In genomic region chr12:45121224-45121623, GRCh38 we compare ENCODE assay signal across 24 cellular contexts.
A peak's percentile ranks its signal among the peaks of the same experiment; 100 is the strongest.
DNase-seq lines count a peak whose midpoint lies in the region; ATAC-seq, FAIRE-seq and TF ChIP-seq lines count a peak whose summit lies in the region.
"Had no signal": no experiment of that assay in that cellular context is flagged by ENCODE, and none has a peak within 500 bp of the region (broad histone marks: within the 10 kb centered on the region; RNA-seq: fewer than 3 reads in every experiment).

No MANE protein-coding gene starts in this region.

- H3K36me3 ChIP-seq in GM12878 (ENCODE audit: control insufficient read depth in 2 of 2, insufficient read depth in 2 of 2, low read length in 1 of 2): no peaks in the 10 kb centered on the region
- H3K36me3 ChIP-seq: gastroesophageal sphincter, neutrophil, thyroid gland had no signal

- CTCF ChIA-PET in GM12878 (lab: Yijun Ruan, JAX): interaction anchor here (1.1 kb wide), 1 partner anchor 10 kb away, joined by 4 read pairs; no protein-coding TSS in a partner anchor

- H2AFZ ChIP-seq in GM12878 (ENCODE audit: control insufficient read depth, low read depth, low read length): no peak overlapping the region; the same call in 1 of the 2 replicates

- H3K27ac ChIP-seq in GM12878 (ENCODE audit: control insufficient read depth, insufficient read depth): no peak overlapping the region
- H3K27ac ChIP-seq: A549, gastroesophageal sphincter, neutrophil, thyroid gland had no signal

- no peak overlapping the region for H3K4me2 ChIP-seq in GM12878 (ENCODE audit: control insufficient read depth, insufficient read depth)
- H3K4me2 ChIP-seq: A549 had no signal

- POLR2A ChIA-PET in GM12878 (lab: Charles Lee): no interaction called here

- BruUV-seq in GM12878 (replicated peaks; lab: Mats Ljungman, UMichigan): no TSS peak

- no peaks in the 10 kb centered on the region for H3K79me2 ChIP-seq in GM12878 (ENCODE audit: control insufficient read depth, insufficient read depth, low read length)

- no peak for TF ChIP-seq RAD21 in GM12878 (IDR thresholded peaks at IDR 0.05; ENCODE audit: insufficient read depth, low read depth, low read length)

- SMC1A ChIA-PET in GM12878 (lab: Charles Lee; ENCODE audit: uncharacterized antibody, unreplicated experiment): interaction anchor here (2.5 kb wide), 1 partner anchor 9 kb away, joined by 7 read pairs; no protein-coding TSS in a partner anchor

- DNase-seq in NCI-H524 (lab: John Stamatoyannopoulos, UW) (peak; percentile 0 to 5), NCI-H524 treated with DMSO at 0.1 percent for 48 hours (lab: John Stamatoyannopoulos, UW) (no peak), HT-29 (ENCODE audit: low spot score) (peak; percentile 4), GM12878 (ENCODE audit: low read depth, low spot score) (no peak), urothelium cell line (ENCODE audit: low spot score) (peak; percentile 4)
- DNase-seq in NK-92 treated with Interleukin-12 subunit alpha and Interleukin-12 subunit beta, amount 100 ng/mL, for 24 hours (lab: John Stamatoyannopoulos, UW): no peak
- DNase-seq: activated CD4-positive, alpha-beta T cell treated with anti-CD3 and anti-CD28 coated beads for 48 hours; activated gamma-delta T cell; amniotic stem cell; CD4-positive, CD25-positive, alpha-beta regulatory T cell; DND-41; erythroblast; left ventricle myocardium superior; NCI-H446 treated with DMSO at 0.1 percent for 48 hours; retina; thyroid gland had no signal

- no peaks in the 10 kb centered on the region for H3K9me3 ChIP-seq in GM12878 (replicated peaks; ENCODE audit: control insufficient read depth, insufficient read depth, low read length)
- H3K9me3 ChIP-seq: A549, gastroesophageal sphincter, neutrophil, thyroid gland had no signal

- intact Hi-C loops in GM12878 (cut with micrococcal nuclease; ENCODE audit: unreplicated experiment): no loop called here

- no peak for TF ChIP-seq POLR2A in GM12878 (IDR thresholded peaks at IDR 0.05; ENCODE audit: low read depth, low read length)

- no peak for TF ChIP-seq EP300 in GM12878 (IDR thresholded peaks at IDR 0.05; ENCODE audit: borderline replicate concordance in 1 of 2, control insufficient read depth in 1 of 2, low read depth in 2 of 2, low read length in 2 of 2)

- RAD21 ChIA-PET in GM12878 (lab: Charles Lee; ENCODE audit: unreplicated experiment): no interaction called here

- no peaks in the 10 kb centered on the region for H4K20me1 ChIP-seq in GM12878 (ENCODE audit: control insufficient read depth, insufficient read depth)

- in situ Hi-C loops in GM12878 (cut with MboI): no loop called here

- H3K4me3 ChIP-seq in GM12878: no peak overlapping the region
- H3K4me3 ChIP-seq: A549, gastroesophageal sphincter, thyroid gland had no signal

- ATAC-seq in GM12878: peak; percentile 60
- ATAC-seq in HG02571 (IDR thresholded peaks at IDR 0.05; ENCODE audit: unreplicated experiment): no peak
- ATAC-seq in HG03520 (IDR thresholded peaks at IDR 0.05; ENCODE audit: unreplicated experiment): no peak
- ATAC-seq: gastroesophageal sphincter; HepG2; left ventricle myocardium superior; SK-N-SH treated with all-trans-retinoic acid at 6 μM for 48 hours; stimulated activated effector memory CD8-positive, alpha-beta T cell treated with anti-CD3 and anti-CD28 coated beads, Interleukin-12 subunit alpha, Interleukin-12 subunit beta, amount 100 ng/mL, for 72 hours had no signal

- H3K27me3 ChIP-seq in GM12878 (replicated peaks in 1 of 2; ENCODE audit: control insufficient read depth in 2 of 2, insufficient read depth in 2 of 2, low read length in 1 of 2): no peaks in the 10 kb centered on the region
- H3K27me3 ChIP-seq: gastroesophageal sphincter, neutrophil, thyroid gland had no signal

- FAIRE-seq in GM12878 (lab: Jason Lieb, UNC) (no peak), urothelium cell line (lab: Jason Lieb, UNC) (no peak)
- FAIRE-seq: A549, HepG2 had no signal

- H3K9ac ChIP-seq in GM12878 (ENCODE audit: control insufficient read depth, insufficient read depth, low read length): no peak overlapping the region

- no peaks in the 10 kb centered on the region for H3K4me1 ChIP-seq in GM12878 (ENCODE audit: control insufficient read depth, insufficient read depth, low read length)
- H3K4me1 ChIP-seq: A549, gastroesophageal sphincter, thyroid gland had no signal

- WGBS in GM12878 (ENCODE audit: insufficient coverage, insufficient replicate concordance, low lambda C conversion rate, missing lambda C conversion rate): 0% methylated on average over 2 of the region's 2 CpGs

- TF ChIP-seq CTCF in GM12878 (IDR thresholded peaks at IDR 0.05 in 2 of 3, conservative IDR thresholded peaks at IDR 0.05 in 1 of 3; ENCODE audit: control insufficient read depth in 2 of 3, extremely low read depth in 1 of 3, insufficient read depth in 1 of 3, low read depth in 3 of 3, low read length in 3 of 3): peak in 1 of 3 experiments; percentile 32; a peak in 1 of 6 replicates

TF ChIP-seq in GM12878, 131 proteins besides CTCF, POLR2A, EP300 and RAD21:
- TF ChIP-seq TAF1 (IDR thresholded peaks at IDR 0.05; ENCODE audit: borderline replicate concordance, low read depth, low read length) (no peak), PAX5 (IDR thresholded peaks at IDR 0.05; ENCODE audit: borderline replicate concordance, low read depth, low read length) (no peak), MXI1 (IDR thresholded peaks at IDR 0.05; ENCODE audit: low read depth, low read length) (no peak), ATF3 (IDR thresholded peaks at IDR 0.05; ENCODE audit: borderline replicate concordance, extremely low read depth, low read depth, low read length) (no peak), NR2F1 (conservative IDR thresholded peaks at IDR 0.05) (no peak), RCOR1 (conservative IDR thresholded peaks at IDR 0.05; ENCODE audit: low read depth, low read length) (no peak), HDAC2 (IDR thresholded peaks at IDR 0.05) (no peak), MAX (IDR thresholded peaks at IDR 0.05; ENCODE audit: low read depth, low read length) (no peak), SMAD1 (IDR thresholded peaks at IDR 0.05; ENCODE audit: low read depth, partially characterized antibody) (no peak), ZNF217 (IDR thresholded peaks at IDR 0.05) (no peak), SREBF1 (IDR thresholded peaks at IDR 0.05; ENCODE audit: low read length) (no peak), EZH2 (IDR thresholded peaks at IDR 0.05; ENCODE audit: borderline replicate concordance, control insufficient read depth, low read depth, low read length) (no peak), ESRRA (IDR thresholded peaks at IDR 0.05; ENCODE audit: low read length) (no peak), ATF7 (IDR thresholded peaks at IDR 0.05; ENCODE audit: low read depth) (no peak), MYB (IDR thresholded peaks at IDR 0.05; ENCODE audit: borderline replicate concordance, low read depth, low read length) (no peak), POLR2AphosphoS5 (IDR thresholded peaks at IDR 0.05; ENCODE audit: low read length) (no peak), SIX5 (IDR thresholded peaks at IDR 0.05; ENCODE audit: low read depth, low read length, severe bottlenecking) (no peak), TARDBP (IDR thresholded peaks at IDR 0.05; ENCODE audit: borderline replicate concordance) (no peak), TBL1XR1 (IDR thresholded peaks at IDR 0.05; ENCODE audit: low read depth, low read length) (no peak), BHLHE40 (IDR thresholded peaks at IDR 0.05; ENCODE audit: borderline replicate concordance in 1 of 2, low read depth in 2 of 2, low read length in 1 of 2) (no peak)

Comparison
In these comparisons a context has a peak if more than half of its experiments do, and no peak if none do; other contexts are left out.
1. DNase-seq: peak in NCI-H524 (2 of 2), HT-29 (single experiment) and urothelium cell line (single experiment); none in NCI-H524 treated with DMSO at 0.1 percent for 48 hours (single experiment), GM12878 (single experiment) and NK-92 treated with Interleukin-12 subunit alpha and Interleukin-12 subunit beta, amount 100 ng/mL, for 24 hours (single experiment).